Comparison of ENCODE assay signal across 17 cellular contexts in the genomic region with DNA sequence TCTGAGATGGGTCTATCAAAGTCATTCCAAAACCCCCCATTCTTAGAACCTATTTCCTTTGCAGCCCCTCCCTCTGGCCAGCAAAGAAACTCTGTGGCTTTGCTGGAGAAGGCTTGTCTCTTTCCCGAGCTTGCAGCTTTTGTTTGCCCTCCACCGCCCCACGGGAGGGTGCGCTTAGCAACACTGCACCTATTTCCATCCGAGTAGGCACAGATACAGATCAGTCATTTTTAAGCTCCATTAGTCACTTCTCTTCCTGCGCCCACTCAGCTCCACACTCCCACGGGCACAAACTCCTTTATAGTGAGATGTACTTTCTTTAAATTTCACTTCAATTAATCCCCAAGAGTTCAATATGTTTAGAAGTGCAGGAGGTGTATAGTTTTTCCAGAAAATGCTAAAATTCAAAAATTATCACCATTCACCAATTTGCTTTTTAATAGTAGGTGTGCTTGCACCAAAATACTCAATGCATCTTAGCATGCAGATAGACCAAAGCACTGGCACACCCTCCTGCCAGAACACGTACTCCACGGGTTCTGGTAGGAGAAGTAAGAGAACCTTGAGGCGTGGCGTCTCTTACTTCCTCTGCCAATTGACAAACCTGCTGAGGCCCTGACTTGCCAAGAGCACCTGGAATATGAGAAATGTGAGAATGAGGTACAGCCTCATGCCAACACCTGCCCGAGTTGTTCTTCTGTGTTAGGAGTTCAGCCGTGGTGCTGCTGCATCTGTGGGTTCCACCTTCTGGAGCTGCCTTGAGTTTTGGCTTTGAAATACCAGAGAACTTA.
"Had no signal": no experiment of that assay in that cellular context is flagged by ENCODE, and none has a peak within 500 bp of the region (broad histone marks: within the 10 kb centered on the region; RNA-seq: fewer than 3 reads in every experiment).

No MANE protein-coding gene starts in this region.

- H3K27ac ChIP-seq: body of pancreas, epithelial cell of prostate, gastrocnemius medialis, parathyroid adenoma, right atrium auricular region, thoracic aorta had no signal

- DNase-seq: activated CD4-positive, alpha-beta T cell treated with anti-CD3 and anti-CD28 coated beads for 4 hours; activated CD8-positive, alpha-beta T cell treated with anti-CD3 and anti-CD28 coated beads for 36 hours; activated naive CD8-positive, alpha-beta T cell treated with anti-CD3 and anti-CD28 coated beads for 36 hours; activated T-cell treated with anti-CD3 and anti-CD28 coated beads, Interleukin-2, amount 50 U/mL, for 72 hours; body of pancreas; cortex of kidney; effector CD8-positive, alpha-beta T cell; gastrocnemius medialis; naive B cell; stimulated activated naive CD8-positive, alpha-beta T cell treated with anti-CD3 and anti-CD28 coated beads, Interleukin-15, amount 100 ng/mL, for 72 hours; T-helper 2 cell had no signal

- H3K36me3 Mint-ChIP-seq: activated naive CD8-positive, alpha-beta T cell treated with anti-CD3 and anti-CD28 coated beads for 36 hours; naive B cell had no signal

- H3K27ac Mint-ChIP-seq: activated CD8-positive, alpha-beta T cell treated with anti-CD3 and anti-CD28 coated beads for 36 hours; activated naive CD8-positive, alpha-beta T cell treated with anti-CD3 and anti-CD28 coated beads for 36 hours; activated T-cell treated with anti-CD3 and anti-CD28 coated beads, Interleukin-2, amount 50 U/mL, for 72 hours; naive B cell; stimulated activated naive CD8-positive, alpha-beta T cell treated with anti-CD3 and anti-CD28 coated beads, Interleukin-15, amount 100 ng/mL, for 72 hours; WTC11 had no signal

- H3K4me1 ChIP-seq: body of pancreas, gastrocnemius medialis, parathyroid adenoma, right atrium auricular region had no signal

- H3K4me3 Mint-ChIP-seq: activated CD8-positive, alpha-beta T cell treated with anti-CD3 and anti-CD28 coated beads for 36 hours; activated naive CD8-positive, alpha-beta T cell treated with anti-CD3 and anti-CD28 coated beads for 36 hours; activated T-cell treated with anti-CD3 and anti-CD28 coated beads, Interleukin-2, amount 50 U/mL, for 72 hours; naive B cell; stimulated activated naive CD8-positive, alpha-beta T cell treated with anti-CD3 and anti-CD28 coated beads, Interleukin-15, amount 100 ng/mL, for 72 hours; WTC11 had no signal

- H3K27me3 ChIP-seq: body of pancreas, gastrocnemius medialis, right atrium auricular region had no signal

- H3K36me3 ChIP-seq: gastrocnemius medialis, right atrium auricular region, thoracic aorta had no signal

- H3K4me3 ChIP-seq: body of pancreas, gastrocnemius medialis, right atrium auricular region, skin epidermis, thoracic aorta had no signal

- H3K9me3 ChIP-seq: gastrocnemius medialis, thoracic aorta had no signal

- H3K4me1 Mint-ChIP-seq: activated naive CD8-positive, alpha-beta T cell treated with anti-CD3 and anti-CD28 coated beads for 36 hours; naive B cell; stimulated activated naive CD8-positive, alpha-beta T cell treated with anti-CD3 and anti-CD28 coated beads, Interleukin-15, amount 100 ng/mL, for 72 hours; WTC11 had no signal
